16 cellular contexts compared by ENCODE assay signal in the genomic region with DNA sequence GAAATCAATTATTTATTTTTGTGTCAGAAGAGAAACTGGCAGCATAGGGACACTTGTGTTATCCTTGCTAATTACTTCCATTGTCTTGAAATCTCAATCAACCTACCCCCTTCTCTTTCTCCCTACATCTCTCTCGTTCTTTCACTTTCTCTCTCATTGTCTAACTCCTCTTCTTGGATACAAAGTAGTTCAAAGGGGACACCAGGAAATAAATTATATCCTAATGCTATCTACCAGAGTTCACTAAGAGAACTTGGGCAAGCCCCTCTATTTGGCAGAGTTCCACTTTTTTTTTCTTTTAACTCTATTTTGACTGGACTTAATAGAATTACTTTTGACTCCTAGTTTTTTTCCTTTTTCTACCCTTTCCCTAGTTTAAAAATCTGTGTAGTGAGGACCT.
DNase-seq lines count a peak whose midpoint lies in the region; ATAC-seq and TF ChIP-seq lines count a peak whose summit lies in the region.
"Had no signal": no experiment of that assay in that cellular context is flagged by ENCODE, and none has a peak within 500 bp of the region (broad histone marks: within the 10 kb centered on the region; RNA-seq: fewer than 3 reads in every experiment).

No MANE protein-coding gene starts in this region.

- no peaks in the 10 kb centered on the region for H3K36me3 Mint-ChIP-seq in activated naive CD8-positive, alpha-beta T cell treated with anti-CD3 and anti-CD28 coated beads, Interleukin-2, amount 50 U/mL, for 24 hours (ENCODE audit: low read depth)
- H3K36me3 Mint-ChIP-seq in activated naive CD8-positive, alpha-beta T cell treated with anti-CD3 and anti-CD28 coated beads for 36 hours = no peaks in the 10 kb centered on the region
- H3K36me3 Mint-ChIP-seq in brain (no peaks in the 10 kb centered on the region), nephron progenitor cell (ENCODE audit: low read depth) (no peaks in the 10 kb centered on the region)

- H3K27ac Mint-ChIP-seq in activated naive CD8-positive, alpha-beta T cell treated with anti-CD3 and anti-CD28 coated beads, Interleukin-2, amount 50 U/mL, for 24 hours = peak overlapping the region; percentile 3
- no peak overlapping the region for H3K27ac Mint-ChIP-seq in activated naive CD8-positive, alpha-beta T cell treated with anti-CD3 and anti-CD28 coated beads for 36 hours
- H3K27ac Mint-ChIP-seq in brain (peak overlapping the region in 3 of 5 experiments; percentile 5 to 36 (median 17)), nephron progenitor cell (peak overlapping the region; percentile 14)

- H3K4me3 Mint-ChIP-seq in activated naive CD8-positive, alpha-beta T cell treated with anti-CD3 and anti-CD28 coated beads, Interleukin-2, amount 50 U/mL, for 24 hours = no peak overlapping the region
- no peak overlapping the region for H3K4me3 Mint-ChIP-seq in activated naive CD8-positive, alpha-beta T cell treated with anti-CD3 and anti-CD28 coated beads for 36 hours
- peak overlapping the region in 1 of 5 experiments; percentile 26 for H3K4me3 Mint-ChIP-seq in brain
- H3K4me3 Mint-ChIP-seq in nephron progenitor cell = no peak overlapping the region

- no peak for DNase-seq in activated naive CD8-positive, alpha-beta T cell treated with anti-CD3 and anti-CD28 coated beads, Interleukin-2, amount 50 U/mL, for 24 hours
- DNase-seq in activated naive CD8-positive, alpha-beta T cell treated with anti-CD3 and anti-CD28 coated beads for 36 hours = no peak
- DNase-seq in nephron progenitor cell (no peak), NCI-H1048 (lab: John Stamatoyannopoulos, UW) (no peak), mucosa of gallbladder (ENCODE audit: low spot score) (no peak)
- no peak for DNase-seq in stimulated activated CD4-positive, alpha-beta T cell treated with anti-CD3 and anti-CD28 coated beads, Interleukin-4, amount 100 ng/mL, for 24 hours
- DNase-seq: 8988T, DND-41, NCI-H1436, NCI-H2081 treated with DMSO at 0.1 percent for 48 hours, NCI-H226, NCI-H524 treated with DMSO at 0.1 percent for 48 hours had no signal

- H3K9me3 Mint-ChIP-seq in activated naive CD8-positive, alpha-beta T cell treated with anti-CD3 and anti-CD28 coated beads, Interleukin-2, amount 50 U/mL, for 24 hours = no peaks in the 10 kb centered on the region
- no peaks in the 10 kb centered on the region for H3K9me3 Mint-ChIP-seq in activated naive CD8-positive, alpha-beta T cell treated with anti-CD3 and anti-CD28 coated beads for 36 hours
- no peaks in the 10 kb centered on the region for H3K9me3 Mint-ChIP-seq in brain
- no peaks in the 10 kb centered on the region for H3K9me3 Mint-ChIP-seq in nephron progenitor cell

- H3K4me1 Mint-ChIP-seq in activated naive CD8-positive, alpha-beta T cell treated with anti-CD3 and anti-CD28 coated beads, Interleukin-2, amount 50 U/mL, for 24 hours = peaks cover 17% of the 10 kb centered on the region
- peaks cover 10% of the 10 kb centered on the region for H3K4me1 Mint-ChIP-seq in activated naive CD8-positive, alpha-beta T cell treated with anti-CD3 and anti-CD28 coated beads for 36 hours
- H3K4me1 Mint-ChIP-seq in brain = peaks cover 34% of the 10 kb centered on the region
- peaks cover 11% of the 10 kb centered on the region for H3K4me1 Mint-ChIP-seq in nephron progenitor cell

- no peak for ATAC-seq in activated naive CD8-positive, alpha-beta T cell treated with anti-CD3 and anti-CD28 coated beads, Interleukin-2, amount 50 U/mL, for 24 hours
- ATAC-seq in GM18909 (IDR thresholded peaks at IDR 0.05; ENCODE audit: poor library complexity, unreplicated experiment) = no peak
- ATAC-seq: K562, Panc1 had no signal

- H3K27me3 Mint-ChIP-seq in activated naive CD8-positive, alpha-beta T cell treated with anti-CD3 and anti-CD28 coated beads, Interleukin-2, amount 50 U/mL, for 24 hours = peaks cover 6% of the 10 kb centered on the region
- H3K27me3 Mint-ChIP-seq in activated naive CD8-positive, alpha-beta T cell treated with anti-CD3 and anti-CD28 coated beads for 36 hours = peaks cover 9% of the 10 kb centered on the region
- peaks cover 2% of the 10 kb centered on the region for H3K27me3 Mint-ChIP-seq in brain
- H3K27me3 Mint-ChIP-seq in nephron progenitor cell (ENCODE audit: low read depth, poor library complexity) = no peaks in the 10 kb centered on the region

- TF ChIP-seq CTCF in brain (conservative IDR thresholded peaks at IDR 0.05) = no peak
- TF ChIP-seq CTCF in nephron progenitor cell (IDR thresholded peaks at IDR 0.05) = no peak
